In genomic region chr10:109281347-109281746, GRCh38 we compare ENCODE assay signal across 7 cellular contexts.
"Had no signal": no experiment of that assay in that cellular context is flagged by ENCODE, and none has a peak within 500 bp of the region (broad histone marks: within the 10 kb centered on the region; RNA-seq: fewer than 3 reads in every experiment).

No MANE protein-coding gene starts in this region.

- H3K4me2 ChIP-seq: KMS-11 had no signal

- DNase-seq: Karpas-422, Kasumi-1, KBM-7, KG1 had no signal

- H3K27ac ChIP-seq: HL-60, KMS-11 had no signal

- H3K9ac ChIP-seq: KMS-11 had no signal

- FAIRE-seq: HTR-8/SVneo had no signal
